ENCODE assay signal across 2 cellular contexts in genomic region chr4:98996056-98996941, GRCh38.
TF ChIP-seq lines count a peak whose summit lies in the region.

No MANE protein-coding gene starts in this region.

TF ChIP-seq in A549, 52 proteins besides CTCF, POLR2A, EP300 and RAD21 (continued from another document):
- TF ChIP-seq MAX (IDR thresholded peaks at IDR 0.05) (0 out of 2 replicates have a peak, but pooled peaks have one; percentile 2), EHF (CRISPR knock-in tag; IDR thresholded peaks at IDR 0.05) (no peak), PHF8 (IDR thresholded peaks at IDR 0.05; ENCODE audit: borderline replicate concordance, low read depth) (0 out of 2 replicates have a peak, but pooled peaks have one; percentile 16), TP53 (CRISPR knock-in tag; IDR thresholded peaks at IDR 0.05) (no peak), CEBPB (IDR thresholded peaks at IDR 0.05) (no peak), MYC (IDR thresholded peaks at IDR 0.05; ENCODE audit: borderline replicate concordance, low read length) (peak; percentile 22; the same call in 1 of the 2 replicates), PBX3 (IDR thresholded peaks at IDR 0.05) (no peak), HMGXB4 (CRISPR knock-in tag; IDR thresholded peaks at IDR 0.05; ENCODE audit: borderline replicate concordance) (no peak)

TF ChIP-seq in GM12878, 131 proteins besides CTCF, POLR2A, EP300 and RAD21 (continued from another document):
- TF ChIP-seq NKRF (conservative IDR thresholded peaks at IDR 0.05) (0 out of 2 replicates have a peak, but pooled peaks have one; percentile 40), MEF2A (IDR thresholded peaks at IDR 0.05; ENCODE audit: insufficient read depth, low read depth, low read length) (no peak), SIN3A (IDR thresholded peaks at IDR 0.05; ENCODE audit: low read depth, low read length) (peak; percentile 38; the same call in 1 of the 2 replicates), PML (IDR thresholded peaks at IDR 0.05; ENCODE audit: low read length) (no peak), EGR1 (IDR thresholded peaks at IDR 0.05; ENCODE audit: borderline replicate concordance in 1 of 2, low read depth in 2 of 2, low read length in 2 of 2) (peak in 1 of 2 experiments; percentile 93; a peak in 2 of 3 replicates), ZSCAN29 (IDR thresholded peaks at IDR 0.05) (0 out of 2 replicates have a peak, but pooled peaks have one; percentile 41), MXI1 (IDR thresholded peaks at IDR 0.05; ENCODE audit: low read depth, low read length) (peak; percentile 29; the same call in 1 of the 2 replicates), DPF2 (IDR thresholded peaks at IDR 0.05) (peak; percentile 83), EZH2 (IDR thresholded peaks at IDR 0.05; ENCODE audit: borderline replicate concordance, control insufficient read depth, low read depth, low read length) (no peak), SREBF1 (IDR thresholded peaks at IDR 0.05; ENCODE audit: low read length) (no peak), TCF3 (IDR thresholded peaks at IDR 0.05; ENCODE audit: borderline replicate concordance, insufficient read depth, low read depth, low read length) (0 out of 2 replicates have a peak, but pooled peaks have one; percentile 44), CBX3 (IDR thresholded peaks at IDR 0.05; ENCODE audit: borderline replicate concordance, low read depth) (no peak), SMAD5 (IDR thresholded peaks at IDR 0.05; ENCODE audit: low read depth) (no peak), JUNB (IDR thresholded peaks at IDR 0.05) (no peak), GATAD2B (conservative IDR thresholded peaks at IDR 0.05; ENCODE audit: low read depth) (0 out of 2 replicates have a peak, but pooled peaks have one; percentile 83), ZNF622 (IDR thresholded peaks at IDR 0.05) (no peak), LARP7 (IDR thresholded peaks at IDR 0.05) (0 out of 2 replicates have a peak, but pooled peaks have one; percentile 55), KAT2A (conservative IDR thresholded peaks at IDR 0.05; ENCODE audit: control insufficient read depth, low read depth, low read length) (no peak), POU2F2 (IDR thresholded peaks at IDR 0.05; ENCODE audit: borderline replicate concordance, low read depth, low read length) (peak; percentile 91; the same call in 2 of the 3 replicates), RCOR1 (conservative IDR thresholded peaks at IDR 0.05; ENCODE audit: low read depth, low read length) (no peak), PAX8 (IDR thresholded peaks at IDR 0.05) (no peak), ZNF24 (IDR thresholded peaks at IDR 0.05) (no peak), ZNF687 (IDR thresholded peaks at IDR 0.05) (0 out of 2 replicates have a peak, but pooled peaks have one; percentile 9), PRDM15 (CRISPR knock-in tag; IDR thresholded peaks at IDR 0.05) (no peak), IKZF1 (conservative IDR thresholded peaks at IDR 0.05) (peak; percentile 73), BCL3 (IDR thresholded peaks at IDR 0.05; ENCODE audit: borderline replicate concordance, insufficient read depth, low read depth, low read length, poor library complexity, severe bottlenecking) (peak; percentile 13)
